18 cellular contexts compared by ENCODE assay signal in genomic region chr20:48191200-48191599, GRCh38.
DNase-seq lines count a peak whose midpoint lies in the region; ATAC-seq and TF ChIP-seq lines count a peak whose summit lies in the region.
"Had no signal": no experiment of that assay in that cellular context is flagged by ENCODE, and none has a peak within 500 bp of the region (broad histone marks: within the 10 kb centered on the region; RNA-seq: fewer than 3 reads in every experiment).

No MANE protein-coding gene starts in this region.

- no peaks in the 10 kb centered on the region for H3K36me3 Mint-ChIP-seq in stimulated activated memory B cell treated with anti-CD40 and anti-IgM and Interleukin-4, amounts not matched to agents 10 μg/mL and 1 μg/mL and 100 μg/mL, for 72 hours
- H3K36me3 Mint-ChIP-seq: IgD-negative memory B cell had no signal

- peak; percentile 17 for DNase-seq in H4 (ENCODE audit: low spot score)
- peak; percentile 45 for DNase-seq in SK-N-DZ (ENCODE audit: low spot score)
- peak; percentile 27 for DNase-seq in fibroblast of pulmonary artery (ENCODE audit: low read depth)
- DNase-seq in posterior vena cava (ENCODE audit: low spot score), result peak; percentile 10
- DNase-seq in NK-92 (lab: John Stamatoyannopoulos, UW; ENCODE audit: unreplicated experiment), result no peak
- no peak for DNase-seq in inferior parietal cortex (ENCODE audit: extremely low spot score)
- DNase-seq: activated CD4-positive, alpha-beta T cell treated with anti-CD3 and anti-CD28 coated beads, Interleukin-2, amount 50 U/mL, for 4 hours; activated T-cell treated with anti-CD3 and anti-CD28 coated beads, Interleukin-2, amount 50 U/mL, for 48 hours; AML-193; caudate nucleus; NCI-H2107; NCI-H69; right cardiac atrium; stimulated activated CD4-positive, alpha-beta T cell treated with anti-CD3 and anti-CD28 coated beads, Interleukin-2, amount 100 ng/mL, for 24 hours had no signal

- TF ChIP-seq CTCF in fibroblast of pulmonary artery (IDR thresholded peaks at IDR 0.05; ENCODE audit: low read length, missing control alignments), result no peak

- no peak overlapping the region for H3K4me3 ChIP-seq in fibroblast of pulmonary artery (replicated peaks; ENCODE audit: low read depth, low read length)
- H3K4me3 ChIP-seq: suprapubic skin had no signal

- H3K4me3 Mint-ChIP-seq in stimulated activated memory B cell treated with anti-CD40 and anti-IgM and Interleukin-4, amounts not matched to agents 10 μg/mL and 1 μg/mL and 100 μg/mL, for 72 hours, result no peak overlapping the region
- H3K4me3 Mint-ChIP-seq: IgD-negative memory B cell had no signal

- intact Hi-C loops in posterior vena cava (cut with DNase I), result no loop called here

- H3K4me1 Mint-ChIP-seq in stimulated activated memory B cell treated with anti-CD40 and anti-IgM and Interleukin-4, amounts not matched to agents 10 μg/mL and 1 μg/mL and 100 μg/mL, for 72 hours, result no peaks in the 10 kb centered on the region
- H3K4me1 Mint-ChIP-seq: IgD-negative memory B cell had no signal

- H3K27me3 Mint-ChIP-seq in stimulated activated memory B cell treated with anti-CD40 and anti-IgM and Interleukin-4, amounts not matched to agents 10 μg/mL and 1 μg/mL and 100 μg/mL, for 72 hours, result peaks cover 29% of the 10 kb centered on the region

- ATAC-seq in stimulated activated memory B cell treated with anti-CD40 and anti-IgM and Interleukin-4, amounts not matched to agents 10 μg/mL and 1 μg/mL and 100 μg/mL, for 72 hours, result no peak
- no peak for ATAC-seq in HG03460 (IDR thresholded peaks at IDR 0.05; ENCODE audit: unreplicated experiment)
- ATAC-seq: right cardiac atrium had no signal

- no peak overlapping the region for H3K27ac Mint-ChIP-seq in stimulated activated memory B cell treated with anti-CD40 and anti-IgM and Interleukin-4, amounts not matched to agents 10 μg/mL and 1 μg/mL and 100 μg/mL, for 72 hours

- no peaks in the 10 kb centered on the region for H3K9me3 Mint-ChIP-seq in stimulated activated memory B cell treated with anti-CD40 and anti-IgM and Interleukin-4, amounts not matched to agents 10 μg/mL and 1 μg/mL and 100 μg/mL, for 72 hours

Comparison
In these comparisons a context has a peak if more than half of its experiments do, and no peak if none do; other contexts are left out.
1. DNase-seq: peak in H4 (single experiment), SK-N-DZ (single experiment), fibroblast of pulmonary artery (single experiment) and posterior vena cava (single experiment); none in NK-92 (single experiment) and inferior parietal cortex (single experiment).